8 cellular contexts compared by ENCODE assay signal in genomic region chr6:21587925-21588811, GRCh38. TPM values are rescaled to one million over a fixed set of nuclear protein-coding genes. Genes with fewer than 3 reads are reported as not detected.
DNase-seq lines count a peak whose midpoint lies in the region; TF ChIP-seq lines count a peak whose summit lies in the region.

No MANE protein-coding gene starts in this region.

- no peak overlapping the region for H2AK5ac ChIP-seq in H9 (ENCODE audit: insufficient read length, low read length)

- H4K20me1 ChIP-seq in H9 (ENCODE audit: control insufficient read depth, insufficient read depth, insufficient read length) (no peaks in the 10 kb centered on the region), Loucy (ENCODE audit: insufficient read depth, low read length, poor library complexity, severe bottlenecking) (peaks cover 7% of the 10 kb centered on the region), SK-N-SH (ENCODE audit: insufficient read depth) (no peaks in the 10 kb centered on the region)

- no peak overlapping the region for H4K91ac ChIP-seq in H9 (ENCODE audit: insufficient read length, low read depth, low read length)

- no peak overlapping the region for H4K8ac ChIP-seq in H9 (replicated peaks; ENCODE audit: insufficient read length, low read depth, low read length)

- no peak for TF ChIP-seq CTCF in H9 (conservative IDR thresholded peaks at IDR 0.05)
- no peak for TF ChIP-seq CTCF in Loucy (conservative IDR thresholded peaks at IDR 0.05; ENCODE audit: low read length)
- TF ChIP-seq CTCF in SK-N-SH (IDR thresholded peaks at IDR 0.05) = no peak

- H3K4me1 Mint-ChIP-seq in H9 = peaks cover 18 to 20% of the 10 kb centered on the region in 2 experiments

- H3K27ac Mint-ChIP-seq in H9 = peak overlapping the region in 1 of 3 experiments; percentile 85; a peak in 1 of 7 replicates

- H3K27ac ChIP-seq in H9 (ENCODE audit: insufficient read length, low read depth, low read length) (no peak overlapping the region), SK-N-SH (ENCODE audit: low read depth in 2 of 2, low read length in 1 of 2) (peak overlapping the region; percentile 88 to 99)

- no peaks in the 10 kb centered on the region; a peak in 1 of 7 replicates for H3K36me3 Mint-ChIP-seq in H9 (ENCODE audit: insufficient read depth in 1 of 3, low read depth in 3 of 3)

- no peak overlapping the region for H3T11ph ChIP-seq in H9 (ENCODE audit: low read length)

- H3K4me3 ChIP-seq in Loucy (ENCODE audit: low read length, poor library complexity, severe bottlenecking) (peak overlapping the region; percentile 90), SK-N-SH (ENCODE audit: low read depth in 2 of 2, low read length in 1 of 2) (peak overlapping the region; percentile 78 to 86), skeletal muscle satellite cell (ENCODE audit: low read length) (peak overlapping the region; percentile 84)

- no peak overlapping the region for H3K56ac ChIP-seq in H9 (ENCODE audit: insufficient read length, low read depth, low read length)

- H3K18ac ChIP-seq in H9 (ENCODE audit: insufficient read length, low read depth, low read length) = no peak overlapping the region

- peaks cover 2% of the 10 kb centered on the region in 2 experiments; a peak in 4 of 5 replicates for H3K9me3 Mint-ChIP-seq in H9

- H3K4me1 ChIP-seq in H9 (ENCODE audit: insufficient read depth, low read length) (no peaks in the 10 kb centered on the region), Loucy (ENCODE audit: insufficient read depth, low read length, poor library complexity, severe bottlenecking) (peaks cover 19% of the 10 kb centered on the region), SK-N-SH (ENCODE audit: control insufficient read depth in 1 of 2, insufficient read depth in 2 of 2, low read depth in 1 of 2, low read length in 1 of 2) (peaks cover 6 to 11% of the 10 kb centered on the region in 2 experiments; a peak in 3 of 4 replicates), skeletal muscle satellite cell (ENCODE audit: control insufficient read depth, insufficient read depth, low read length) (peaks cover 17% of the 10 kb centered on the region)

- POLR2A ChIA-PET in SK-N-SH (lab: Yijun Ruan, JAX) = interaction anchor here (0.6 to 3.5 kb wide), 36 partner anchors 10 to 1861 kb away, joined by 3 to 50 read pairs (median 4); partner anchors contain the start of gene E2F3

- H2BK12ac ChIP-seq in H9 (ENCODE audit: insufficient read length, low read depth, low read length) = no peak overlapping the region

- DNase-seq in NCI-H1436 (lab: John Stamatoyannopoulos, UW) (peak; percentile 74), NCI-H1436 treated with DMSO at 0.1 percent for 48 hours (lab: John Stamatoyannopoulos, UW) (no peak), H9 (peak; percentile 60), SK-N-SH (peak; percentile 74), T47D (ENCODE audit: low read depth in 1 of 2, low spot score in 1 of 2) (peak; percentile 31 to 76), iPS-NIHi11 (ENCODE audit: low spot score) (peak; percentile 26)

- H3K27me3 Mint-ChIP-seq in H9 (ENCODE audit: low read depth) = peaks cover 15% of the 10 kb centered on the region

- H2AFZ ChIP-seq in H9 (ENCODE audit: low read length) (no peak overlapping the region), Loucy (ENCODE audit: low read length) (peak overlapping the region; percentile 88), SK-N-SH (ENCODE audit: low read depth) (peak overlapping the region; percentile 97)

- H3K27me3 ChIP-seq in H9 (ENCODE audit: insufficient read depth, low read length) (no peaks in the 10 kb centered on the region; the same call in 1 of the 2 replicates), Loucy (ENCODE audit: insufficient read depth, low read length, poor library complexity, severe bottlenecking) (no peaks in the 10 kb centered on the region), SK-N-SH (ENCODE audit: insufficient read depth) (no peaks in the 10 kb centered on the region), skeletal muscle satellite cell (ENCODE audit: control insufficient read depth, insufficient read depth, low read length) (no peaks in the 10 kb centered on the region)

- no peak overlapping the region for H2BK120ac ChIP-seq in H9 (ENCODE audit: low read depth, low read length, poor library complexity, severe bottlenecking)

- H2BK5ac ChIP-seq in H9 (ENCODE audit: insufficient read length, low read length) = no peak overlapping the region

- H3K4ac ChIP-seq in H9 (ENCODE audit: low read depth, low read length) = no peak overlapping the region

- H3K9me3 ChIP-seq in H9 (ENCODE audit: control insufficient read depth, low read depth, low read length) = no peaks in the 10 kb centered on the region
- no peaks in the 10 kb centered on the region for H3K9me3 ChIP-seq in Loucy (ENCODE audit: insufficient read depth, low read depth, low read length)
- no peaks in the 10 kb centered on the region for H3K9me3 ChIP-seq in SK-N-SH
- H3K9me3 ChIP-seq in skeletal muscle satellite cell (replicated peaks; ENCODE audit: low read length) = no peaks in the 10 kb centered on the region

- H3K9ac ChIP-seq in H9 (ENCODE audit: extremely low read depth, insufficient read length, low read length) (peak overlapping the region; percentile 15), Loucy (ENCODE audit: low read depth, low read length, poor library complexity, severe bottlenecking) (peak overlapping the region; percentile 93), SK-N-SH (peak overlapping the region; percentile 75), skeletal muscle satellite cell (ENCODE audit: low read depth, low read length) (peak overlapping the region; percentile 75)

- H3K4me3 Mint-ChIP-seq in H9 = peak overlapping the region; percentile 89 to 97

- H3K4me2 ChIP-seq in H9 (ENCODE audit: insufficient read depth, insufficient read length, low read length) (peak overlapping the region; percentile 89), Loucy (ENCODE audit: low read depth, low read length, poor library complexity, severe bottlenecking) (peak overlapping the region; percentile 78), SK-N-SH (peak overlapping the region; percentile 93), skeletal muscle satellite cell (ENCODE audit: low read length) (peak overlapping the region; percentile 100)

- H3F3A ChIP-seq in Loucy (ENCODE audit: low read depth) = no peaks in the 10 kb centered on the region
- H3F3A ChIP-seq in SK-N-SH (replicated peaks; ENCODE audit: insufficient read depth) = peaks cover 9% of the 10 kb centered on the region

- peak in 1 of 2 experiments; percentile 2; a peak in 1 of 4 replicates for TF ChIP-seq EP300 in SK-N-SH (IDR thresholded peaks at IDR 0.05; ENCODE audit: borderline replicate concordance in 1 of 2, low read depth in 1 of 2, low read length in 1 of 2)

- peaks cover 28% of the 10 kb centered on the region for H3K23me2 ChIP-seq in H9 (ENCODE audit: insufficient read length, low read depth, low read length, poor library complexity, severe bottlenecking)

- CTCF ChIA-PET in SK-N-SH (lab: Yijun Ruan, JAX) = interaction anchor here (0.6 to 4.4 kb wide), 48 partner anchors 9 to 1859 kb away, joined by 3 to 53 read pairs (median 4); no protein-coding TSS in a partner anchor

- H3K9me2 ChIP-seq in Loucy (replicated peaks; ENCODE audit: low read depth, low read length) = no peaks in the 10 kb centered on the region
- no peaks in the 10 kb centered on the region for H3K9me2 ChIP-seq in SK-N-SH

- no CpG with 5 or more reads among the region's 64 CpGs for WGBS in H9 (ENCODE audit: extremely low coverage, insufficient read length, low lambda C conversion rate)
- WGBS in SK-N-SH (ENCODE audit: low lambda C conversion rate) = 0% methylated on average over 20 of the region's 64 CpGs

- H2BK20ac ChIP-seq in H9 (ENCODE audit: low read depth, low read length, poor library complexity, severe bottlenecking) = no peak overlapping the region

- in situ Hi-C loops in T47D (cut with HindIII; ENCODE audit: low pct_unique_long_range_greater_than_20kb, low sequenced_read_pairs) = no loop called here

- H4K5ac ChIP-seq in H9 (ENCODE audit: insufficient read length, low read depth, low read length) = no peak overlapping the region

- no peak overlapping the region; the same call in 1 of the 2 replicates for H3K14ac ChIP-seq in H9 (ENCODE audit: insufficient read depth, low read length)

- no peak overlapping the region for H2BK15ac ChIP-seq in H9 (ENCODE audit: low read depth, low read length)

- H3K23ac ChIP-seq in H9 (ENCODE audit: insufficient read length, low read depth, low read length) = no peak overlapping the region

- H3K79me2 ChIP-seq in H9 (ENCODE audit: insufficient read depth, low read length) (no peaks in the 10 kb centered on the region), Loucy (ENCODE audit: insufficient read depth, low read length) (peaks cover 29% of the 10 kb centered on the region), SK-N-SH (ENCODE audit: insufficient read depth) (no peaks in the 10 kb centered on the region)

- H3K36me3 ChIP-seq in Loucy (ENCODE audit: insufficient read depth, low read length) (no peaks in the 10 kb centered on the region), SK-N-SH (replicated peaks in 1 of 2; ENCODE audit: control insufficient read depth in 1 of 2, insufficient read depth in 2 of 2, low read length in 1 of 2) (no peaks in the 10 kb centered on the region), skeletal muscle satellite cell (ENCODE audit: insufficient read depth, low read length) (no peaks in the 10 kb centered on the region)

- TF ChIP-seq RAD21 in SK-N-SH (IDR thresholded peaks at IDR 0.05; ENCODE audit: low read length) = no peak

- no peaks in the 10 kb centered on the region for H3K79me1 ChIP-seq in H9 (ENCODE audit: insufficient read depth, low read depth, low read length, poor library complexity, severe bottlenecking)

TF ChIP-seq in SK-N-SH, 30 proteins besides CTCF, POLR2A, EP300 and RAD21 (continues in another document):
- 0 out of 2 replicates have a peak, but pooled peaks have one; percentile 8 for TF ChIP-seq FOXJ3 (CRISPR knock-in tag; IDR thresholded peaks at IDR 0.05)
- no peak for TF ChIP-seq ZBTB33 (IDR thresholded peaks at IDR 0.05; ENCODE audit: borderline replicate concordance, low read depth)
- TF ChIP-seq ELF1 (IDR thresholded peaks at IDR 0.05) = no peak

RNA-seq across cellular contexts. Expression of gene SOX4, which starts 5.4 kb away (rescaled TPM):
- 108 and 112 TPM in 2 replicates for total RNA-seq in H9 (2021)
- 5.5 and 5.8 TPM in 2 replicates for polyA plus RNA-seq in SK-N-SH (2012; rRNA removed)
- polyA plus RNA-seq in SK-N-SH (2012; cell fraction: cytosol; rRNA removed) = 7.8 and 7.9 TPM in 2 replicates
- 6.8 and 7.5 TPM in 2 replicates for polyA plus RNA-seq in SK-N-SH (2012; cell fraction: nucleus; rRNA removed)
- total RNA-seq in skeletal muscle satellite cell (2012; rRNA removed) = 5.9 and 6.8 TPM in 2 replicates

Comparison
In these comparisons a context has a peak if more than half of its experiments do, and no peak if none do; other contexts are left out.
1. H3K9ac ChIP-seq: peak in every context shown above with its lines; median percentile 93 in Loucy; 75 in SK-N-SH; 75 in skeletal muscle satellite cell; 15 in H9.